ENCODE assay signal across 8 cellular contexts in the genomic region with DNA sequence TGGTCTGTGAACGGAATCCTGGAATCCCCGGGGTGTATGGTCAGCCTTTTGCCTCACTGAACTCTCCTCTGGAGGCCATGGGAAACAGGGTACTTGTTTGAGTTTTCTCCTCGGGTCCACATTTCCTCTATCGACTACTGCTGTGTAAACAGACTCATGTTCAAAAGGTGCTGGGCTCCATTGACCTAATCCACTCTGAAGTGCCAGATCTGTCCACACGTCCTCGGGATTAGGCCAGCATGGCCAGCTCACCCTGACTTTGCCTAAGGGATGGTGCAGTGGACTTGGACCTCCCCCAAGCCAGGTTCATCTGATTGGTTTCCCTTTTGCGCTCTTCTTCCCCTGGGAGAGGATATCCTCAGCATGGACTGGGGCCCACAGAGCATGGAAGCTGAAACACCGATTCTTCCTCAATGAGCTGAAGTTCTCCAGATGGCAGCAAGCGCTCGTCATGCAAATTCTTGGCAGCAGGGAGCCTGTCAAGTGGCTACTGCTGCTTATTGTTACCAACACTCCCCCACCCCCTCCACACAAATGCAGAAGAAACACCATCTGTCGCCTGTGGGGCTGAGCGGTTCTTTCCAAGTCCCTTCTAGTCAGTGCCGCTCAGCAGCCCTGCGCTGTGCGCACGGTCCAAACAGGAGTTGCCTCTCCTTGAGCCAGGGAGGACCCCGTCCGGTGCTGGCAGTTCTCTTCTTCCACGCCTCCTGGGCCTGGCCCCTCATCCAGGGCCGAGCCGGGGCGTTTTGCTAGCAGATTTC.
DNase-seq lines count a peak whose midpoint lies in the region; ATAC-seq and TF ChIP-seq lines count a peak whose summit lies in the region.

No MANE protein-coding gene starts in this region.

- H3K4me3 ChIP-seq in iPS-15b (ENCODE audit: low read depth, low read length) = peak overlapping the region; percentile 41

- H3K4me1 ChIP-seq in iPS-15b (ENCODE audit: control insufficient read depth, insufficient read depth, low read length) = peaks cover 12% of the 10 kb centered on the region
- peaks cover 18% of the 10 kb centered on the region for H3K4me1 ChIP-seq in foreskin keratinocyte

- H3K27ac ChIP-seq in foreskin keratinocyte = no peak overlapping the region

- no peak for TF ChIP-seq CTCF in brain (conservative IDR thresholded peaks at IDR 0.05)
- no peak for TF ChIP-seq CTCF in foreskin keratinocyte (conservative IDR thresholded peaks at IDR 0.05)

- peak overlapping the region; percentile 74 to 82 (median 81) for H3K4me3 Mint-ChIP-seq in brain

- H3K36me3 ChIP-seq in iPS-15b (ENCODE audit: control insufficient read depth, insufficient read depth, low read length) = no peaks in the 10 kb centered on the region

- peaks cover 3% of the 10 kb centered on the region for H3K27me3 ChIP-seq in iPS-15b (ENCODE audit: control insufficient read depth, insufficient read depth, low read length)
- H3K27me3 ChIP-seq in foreskin keratinocyte = no peaks in the 10 kb centered on the region

- ATAC-seq in sciatic nerve (peak; percentile 96), foreskin keratinocyte (no peak)

- intact Hi-C loops in sciatic nerve (cut with DNase I) = no loop called here

- H3K4me1 Mint-ChIP-seq in brain = peaks cover 31% of the 10 kb centered on the region

- H3K27me3 Mint-ChIP-seq in brain = peaks cover 6% of the 10 kb centered on the region

- H3K9me3 ChIP-seq in iPS-15b (ENCODE audit: control insufficient read depth, insufficient read depth, low read length) = no peaks in the 10 kb centered on the region

- no peaks in the 10 kb centered on the region for H3K36me3 Mint-ChIP-seq in brain

- H3K9ac ChIP-seq in iPS-15b (ENCODE audit: low read depth, low read length) = no peak overlapping the region

- peak overlapping the region; percentile 92 to 96 (median 94) for H3K27ac Mint-ChIP-seq in brain

- DNase-seq in D341Med (ENCODE audit: low spot score) (peak; percentile 88), HCEC 1CT (peak; percentile 85), NCI-H2081 (lab: John Stamatoyannopoulos, UW) (peak; percentile 63 to 77), sciatic nerve (ENCODE audit: low spot score) (peak; percentile 88), RPMI8226 (no peak), foreskin keratinocyte (no peak)

- peaks cover 0 to 14% (median 0%) of the 10 kb centered on the region in 5 experiments for H3K9me3 Mint-ChIP-seq in brain

Comparison
In these comparisons a context has a peak if more than half of its experiments do, and no peak if none do; other contexts are left out.
1. DNase-seq: peak in D341Med (single experiment), HCEC 1CT (single experiment), NCI-H2081 (2 of 2) and sciatic nerve (single experiment); none in RPMI8226 (single experiment) and foreskin keratinocyte (0 of 2).